8 cellular contexts compared by ENCODE assay signal in genomic region chr11:75140269-75141138, GRCh38. TPM values are rescaled to one million over a fixed set of nuclear protein-coding genes. Genes with fewer than 3 reads are reported as not detected.
DNase-seq lines count a peak whose midpoint lies in the region; TF ChIP-seq lines count a peak whose summit lies in the region.

No MANE protein-coding gene starts in this region.

- H3K4me3 ChIP-seq in coronary artery: no peak overlapping the region

- intact Hi-C loops in activated CD4-positive, alpha-beta T cell treated with anti-CD3 and anti-CD28 coated beads, Interleukin-2, amount 10 ng/mL, durations not matched to agents 24 days and 14 days (cut with micrococcal nuclease): loop anchor here (1.0 to 5.0 kb wide), 2 partner anchors 108 to 118 kb away; no protein-coding TSS in a partner anchor

- H3K4me1 Mint-ChIP-seq in activated CD4-positive, alpha-beta T cell treated with anti-CD3 and anti-CD28 coated beads, Interleukin-2, amount 10 ng/mL, durations not matched to agents 24 days and 14 days: peaks cover 38% of the 10 kb centered on the region

- no peak overlapping the region for H3K27ac ChIP-seq in coronary artery

- TF ChIP-seq CTCF in coronary artery (IDR thresholded peaks at IDR 0.05): peak; percentile 88

- no peak overlapping the region for H3K4me3 Mint-ChIP-seq in activated CD4-positive, alpha-beta T cell treated with anti-CD3 and anti-CD28 coated beads, Interleukin-2, amount 10 ng/mL, durations not matched to agents 24 days and 14 days

- no peaks in the 10 kb centered on the region for H3K9me3 Mint-ChIP-seq in activated CD4-positive, alpha-beta T cell treated with anti-CD3 and anti-CD28 coated beads, Interleukin-2, amount 10 ng/mL, durations not matched to agents 24 days and 14 days

- peaks cover 2% of the 10 kb centered on the region for H3K36me3 Mint-ChIP-seq in activated CD4-positive, alpha-beta T cell treated with anti-CD3 and anti-CD28 coated beads, Interleukin-2, amount 10 ng/mL, durations not matched to agents 24 days and 14 days (ENCODE audit: low read depth)

- DNase-seq in NCI-H2081 (lab: John Stamatoyannopoulos, UW) (peak; percentile 30 to 37), NCI-H2081 treated with DMSO at 0.1 percent for 48 hours (lab: John Stamatoyannopoulos, UW) (no peak), Kasumi-1 (lab: John Stamatoyannopoulos, UW) (peak; percentile 7 to 35), coronary artery (ENCODE audit: low spot score) (no peak), medulla oblongata (ENCODE audit: extremely low spot score) (peak; percentile 56), occipital lobe (lab: John Stamatoyannopoulos, UW) (no peak)
- peak; percentile 94 for DNase-seq in activated CD4-positive, alpha-beta T cell treated with anti-CD3 and anti-CD28 coated beads, Interleukin-2, amount 10 ng/mL, durations not matched to agents 24 days and 14 days
- peak; percentile 53 to 59 for DNase-seq in stimulated activated CD8-positive, alpha-beta memory T cell treated with anti-CD3 and anti-CD28 coated beads, Interleukin-15, amount 100 ng/mL, for 48 hours (ENCODE audit: low read depth in 2 of 2)

- peaks cover 23% of the 10 kb centered on the region for H3K27me3 Mint-ChIP-seq in activated CD4-positive, alpha-beta T cell treated with anti-CD3 and anti-CD28 coated beads, Interleukin-2, amount 10 ng/mL, durations not matched to agents 24 days and 14 days

- no peak overlapping the region for H3K27ac Mint-ChIP-seq in activated CD4-positive, alpha-beta T cell treated with anti-CD3 and anti-CD28 coated beads, Interleukin-2, amount 10 ng/mL, durations not matched to agents 24 days and 14 days

RNA-seq across cellular contexts. Expression of gene SLCO2B1, which starts 10.4 kb away (rescaled TPM):
- not detected in 2 replicates for total RNA-seq in activated CD4-positive, alpha-beta T cell treated with anti-CD3 and anti-CD28 coated beads, Interleukin-2, amount 10 ng/mL, durations not matched to agents 24 days and 14 days
- total RNA-seq in occipital lobe: 9.2 TPM

RNA-seq across cellular contexts. Expression of gene OR2AT4, which starts 43.8 kb away (rescaled TPM):
- not detected in 2 replicates for total RNA-seq in activated CD4-positive, alpha-beta T cell treated with anti-CD3 and anti-CD28 coated beads, Interleukin-2, amount 10 ng/mL, durations not matched to agents 24 days and 14 days
- not detected for total RNA-seq in occipital lobe

Comparison
In these comparisons a context has a peak if more than half of its experiments do, and no peak if none do; other contexts are left out.
1. DNase-seq: peak in NCI-H2081 (2 of 2), Kasumi-1 (2 of 2), activated CD4-positive, alpha-beta T cell treated with anti-CD3 and anti-CD28 coated beads, Interleukin-2, amount 10 ng/mL, durations not matched to agents 24 days and 14 days (single experiment), medulla oblongata (single experiment) and stimulated activated CD8-positive, alpha-beta memory T cell treated with anti-CD3 and anti-CD28 coated beads, Interleukin-15, amount 100 ng/mL, for 48 hours (2 of 2); none in NCI-H2081 treated with DMSO at 0.1 percent for 48 hours (single experiment), coronary artery (single experiment) and occipital lobe (single experiment).